18 cellular contexts compared by ENCODE assay signal in genomic region chr1:179194068-179194537, GRCh38. TPM values are rescaled to one million over a fixed set of nuclear protein-coding genes. Genes with fewer than 3 reads are reported as not detected.
DNase-seq lines count a peak whose midpoint lies in the region; ATAC-seq, FAIRE-seq and TF ChIP-seq lines count a peak whose summit lies in the region.
"Had no signal": no experiment of that assay in that cellular context is flagged by ENCODE, and none has a peak within 500 bp of the region (broad histone marks: within the 10 kb centered on the region; RNA-seq: fewer than 3 reads in every experiment).

No MANE protein-coding gene starts in this region.

- no peak for ATAC-seq in CD4-positive, alpha-beta T cell (ENCODE audit: poor library complexity)
- ATAC-seq: CD8-positive, alpha-beta T cell; PC-3 had no signal

- no peaks in the 10 kb centered on the region for H3K36me3 Mint-ChIP-seq in CD4-positive, alpha-beta T cell (ENCODE audit: low read depth)
- H3K36me3 Mint-ChIP-seq in nephron (ENCODE audit: low read depth) (peaks cover 4% of the 10 kb centered on the region), immature natural killer cell (peaks cover 0 to 4% (median 0%) of the 10 kb centered on the region in 3 donors)
- no peaks in the 10 kb centered on the region for H3K36me3 Mint-ChIP-seq in activated T-helper 2 cell treated with anti-CD3 and anti-CD28 coated beads, Interferon-gamma antibody, Interleukin-2, Interleukin-4, amounts not matched to agents 10 μg/mL and 5 μg/mL and 100 μg/mL, durations not matched to agents 14 hours and 24 hours and 36 hours (ENCODE audit: low read depth)
- peaks cover 3% of the 10 kb centered on the region for H3K36me3 Mint-ChIP-seq in activated CD4-positive, alpha-beta T cell treated with anti-CD3 and anti-CD28 coated beads, Interleukin-2, amount 10 ng/mL, durations not matched to agents 24 days and 14 days (ENCODE audit: low read depth)

- CTCF ChIA-PET in CD4-positive, alpha-beta T cell (lab: Charles Lee), result interaction anchor here (0.5 kb wide), 1 partner anchor 32 kb away, joined by 4 read pairs; no protein-coding TSS in a partner anchor

- peaks cover 35% of the 10 kb centered on the region for H3K4me1 Mint-ChIP-seq in CD4-positive, alpha-beta T cell (ENCODE audit: low read depth)
- H3K4me1 Mint-ChIP-seq in nephron, result peaks cover 12% of the 10 kb centered on the region
- H3K4me1 Mint-ChIP-seq in immature natural killer cell, result peaks cover 8 to 15% of the 10 kb centered on the region in 2 donors
- H3K4me1 Mint-ChIP-seq in activated T-helper 2 cell treated with anti-CD3 and anti-CD28 coated beads, Interferon-gamma antibody, Interleukin-2, Interleukin-4, amounts not matched to agents 10 μg/mL and 5 μg/mL and 100 μg/mL, durations not matched to agents 14 hours and 24 hours and 36 hours (ENCODE audit: low read depth), result peaks cover 9% of the 10 kb centered on the region
- peaks cover 16% of the 10 kb centered on the region for H3K4me1 Mint-ChIP-seq in activated CD4-positive, alpha-beta T cell treated with anti-CD3 and anti-CD28 coated beads, Interleukin-2, amount 10 ng/mL, durations not matched to agents 24 days and 14 days

- H3K27me3 ChIP-seq in CD4-positive, alpha-beta T cell (ENCODE audit: control insufficient read depth, insufficient read depth, low read length), result no peaks in the 10 kb centered on the region
- H3K27me3 ChIP-seq: SJSA1 had no signal

- no peak for DNase-seq in CD4-positive, alpha-beta T cell
- DNase-seq in GM19239 (ENCODE audit: insufficient read length, low spot score) (no peak), immature natural killer cell (no peak)
- no peak for DNase-seq in activated T-helper 2 cell treated with anti-CD3 and anti-CD28 coated beads, Interferon-gamma antibody, Interleukin-2, Interleukin-4, amounts not matched to agents 10 μg/mL and 5 μg/mL and 100 μg/mL, durations not matched to agents 14 hours and 24 hours and 36 hours (ENCODE audit: low spot score)
- DNase-seq in activated CD4-positive, alpha-beta T cell treated with anti-CD3 and anti-CD28 coated beads for 4 hours, result no peak
- DNase-seq in activated CD4-positive, alpha-beta T cell treated with anti-CD3 and anti-CD28 coated beads, Interleukin-2, amount 10 ng/mL, durations not matched to agents 24 days and 14 days, result no peak
- DNase-seq: CD8-positive, alpha-beta T cell; GF-D8; NCI-H1105 treated with DMSO at 0.1 percent for 48 hours; NCI-H187; NCI-H748 treated with DMSO at 0.1 percent for 48 hours had no signal

- no peak overlapping the region for H3K27ac ChIP-seq in CD4-positive, alpha-beta T cell (ENCODE audit: low read depth, low read length)
- 0 out of 2 replicates have a peak overlapping the region, but pooled peaks have one; percentile 26 for H3K27ac ChIP-seq in VCaP
- H3K27ac ChIP-seq: SJSA1 had no signal

- H3K4me3 Mint-ChIP-seq in CD4-positive, alpha-beta T cell, result no peak overlapping the region
- no peak overlapping the region for H3K4me3 Mint-ChIP-seq in nephron
- no peak overlapping the region for H3K4me3 Mint-ChIP-seq in immature natural killer cell
- no peak overlapping the region for H3K4me3 Mint-ChIP-seq in activated T-helper 2 cell treated with anti-CD3 and anti-CD28 coated beads, Interferon-gamma antibody, Interleukin-2, Interleukin-4, amounts not matched to agents 10 μg/mL and 5 μg/mL and 100 μg/mL, durations not matched to agents 14 hours and 24 hours and 36 hours (ENCODE audit: low read depth)
- no peak overlapping the region for H3K4me3 Mint-ChIP-seq in activated CD4-positive, alpha-beta T cell treated with anti-CD3 and anti-CD28 coated beads, Interleukin-2, amount 10 ng/mL, durations not matched to agents 24 days and 14 days
- H3K4me3 Mint-ChIP-seq: B cell; CD8-positive, alpha-beta T cell had no signal

- no peaks in the 10 kb centered on the region for H3K9me3 ChIP-seq in CD4-positive, alpha-beta T cell (ENCODE audit: control insufficient read depth, low read length)
- H3K9me3 ChIP-seq: SJSA1 had no signal

- no peak overlapping the region for H3K27ac Mint-ChIP-seq in CD4-positive, alpha-beta T cell
- H3K27ac Mint-ChIP-seq in nephron, result peak overlapping the region; percentile 48 to 80 (median 66)
- no peak overlapping the region for H3K27ac Mint-ChIP-seq in immature natural killer cell
- H3K27ac Mint-ChIP-seq in activated T-helper 2 cell treated with anti-CD3 and anti-CD28 coated beads, Interferon-gamma antibody, Interleukin-2, Interleukin-4, amounts not matched to agents 10 μg/mL and 5 μg/mL and 100 μg/mL, durations not matched to agents 14 hours and 24 hours and 36 hours, result no peak overlapping the region
- H3K27ac Mint-ChIP-seq in activated CD4-positive, alpha-beta T cell treated with anti-CD3 and anti-CD28 coated beads, Interleukin-2, amount 10 ng/mL, durations not matched to agents 24 days and 14 days, result no peak overlapping the region
- H3K27ac Mint-ChIP-seq: B cell; CD8-positive, alpha-beta T cell had no signal

- intact Hi-C loops in CD4-positive, alpha-beta T cell (cut with DNase I, micrococcal nuclease), result loop anchor here (1.0 to 2.0 kb wide), 3 partner anchors 73 to 113 kb away; no protein-coding TSS in a partner anchor
- intact Hi-C loops in activated T-helper 2 cell treated with anti-CD3 and anti-CD28 coated beads, Interferon-gamma antibody, Interleukin-2, Interleukin-4, amounts not matched to agents 10 μg/mL and 5 μg/mL and 100 μg/mL, durations not matched to agents 14 hours and 24 hours and 36 hours (cut with micrococcal nuclease), result loop anchor here (1.0 to 5.0 kb wide), 3 partner anchors 52 to 113 kb away; no protein-coding TSS in a partner anchor
- intact Hi-C loops in activated CD4-positive, alpha-beta T cell treated with anti-CD3 and anti-CD28 coated beads, Interleukin-2, amount 10 ng/mL, durations not matched to agents 24 days and 14 days (cut with micrococcal nuclease), result loop anchor here (1.0 to 2.0 kb wide), 2 partner anchors 73 to 111 kb away; partner anchors contain the start of gene TOR3A

- H3K9me3 Mint-ChIP-seq in CD4-positive, alpha-beta T cell, result no peaks in the 10 kb centered on the region
- H3K9me3 Mint-ChIP-seq in nephron (no peaks in the 10 kb centered on the region), immature natural killer cell (no peaks in the 10 kb centered on the region)
- no peaks in the 10 kb centered on the region for H3K9me3 Mint-ChIP-seq in activated T-helper 2 cell treated with anti-CD3 and anti-CD28 coated beads, Interferon-gamma antibody, Interleukin-2, Interleukin-4, amounts not matched to agents 10 μg/mL and 5 μg/mL and 100 μg/mL, durations not matched to agents 14 hours and 24 hours and 36 hours
- H3K9me3 Mint-ChIP-seq in activated CD4-positive, alpha-beta T cell treated with anti-CD3 and anti-CD28 coated beads, Interleukin-2, amount 10 ng/mL, durations not matched to agents 24 days and 14 days, result no peaks in the 10 kb centered on the region
- H3K9me3 Mint-ChIP-seq: CD8-positive, alpha-beta T cell had no signal

- TF ChIP-seq CTCF in CD4-positive, alpha-beta T cell (IDR thresholded peaks at IDR 0.05), result peak; percentile 8
- TF ChIP-seq CTCF in VCaP (conservative IDR thresholded peaks at IDR 0.05) (peak; percentile 31), nephron (IDR thresholded peaks at IDR 0.05; ENCODE audit: unreplicated experiment in 3 of 3) (peak in 1 of 3 experiments; percentile 6)

- peak; percentile 51 for FAIRE-seq in GM19239 (lab: Jason Lieb, UNC)
- FAIRE-seq: GM12891, H54 had no signal

- POLR2A ChIA-PET in CD4-positive, alpha-beta T cell (lab: Charles Lee), result no interaction called here

- H3K27me3 Mint-ChIP-seq in CD4-positive, alpha-beta T cell, result no peaks in the 10 kb centered on the region
- no peaks in the 10 kb centered on the region for H3K27me3 Mint-ChIP-seq in nephron (ENCODE audit: low read depth)
- H3K27me3 Mint-ChIP-seq in immature natural killer cell (ENCODE audit: low read depth in 3 of 3), result no peaks in the 10 kb centered on the region
- H3K27me3 Mint-ChIP-seq in activated T-helper 2 cell treated with anti-CD3 and anti-CD28 coated beads, Interferon-gamma antibody, Interleukin-2, Interleukin-4, amounts not matched to agents 10 μg/mL and 5 μg/mL and 100 μg/mL, durations not matched to agents 14 hours and 24 hours and 36 hours (ENCODE audit: low read depth), result no peaks in the 10 kb centered on the region
- no peaks in the 10 kb centered on the region for H3K27me3 Mint-ChIP-seq in activated CD4-positive, alpha-beta T cell treated with anti-CD3 and anti-CD28 coated beads, Interleukin-2, amount 10 ng/mL, durations not matched to agents 24 days and 14 days
- H3K27me3 Mint-ChIP-seq: B cell had no signal

RNA-seq across cellular contexts. Expression of gene ABL2, which starts 35.4 kb away (rescaled TPM):
- 10 to 100 TPM; 15.8 to 16.4 TPM for total RNA-seq in CD4-positive, alpha-beta T cell
- polyA plus RNA-seq in immature natural killer cell, result 1 to 10 TPM in 1 of 3 donors, under 1 TPM in 1, not detected in 1; 0.36 to 2.1 TPM
- total RNA-seq in activated T-helper 2 cell treated with anti-CD3 and anti-CD28 coated beads, Interferon-gamma antibody, Interleukin-2, Interleukin-4, amounts not matched to agents 10 μg/mL and 5 μg/mL and 100 μg/mL, durations not matched to agents 14 hours and 24 hours and 36 hours, result 7.7 and 8.5 TPM in 2 replicates
- 9.9 and 11.1 TPM in 2 replicates for total RNA-seq in activated CD4-positive, alpha-beta T cell treated with anti-CD3 and anti-CD28 coated beads, Interleukin-2, amount 10 ng/mL, durations not matched to agents 24 days and 14 days

Comparison
In these comparisons a context has a peak if more than half of its experiments do, and no peak if none do; other contexts are left out.
1. H3K27ac Mint-ChIP-seq: peak in nephron (3 of 3); none in CD4-positive, alpha-beta T cell (single experiment), immature natural killer cell (0 of 6), activated T-helper 2 cell treated with anti-CD3 and anti-CD28 coated beads, Interferon-gamma antibody, Interleukin-2, Interleukin-4, amounts not matched to agents 10 μg/mL and 5 μg/mL and 100 μg/mL, durations not matched to agents 14 hours and 24 hours and 36 hours (single experiment) and activated CD4-positive, alpha-beta T cell treated with anti-CD3 and anti-CD28 coated beads, Interleukin-2, amount 10 ng/mL, durations not matched to agents 24 days and 14 days (single experiment).